ENCODE assay signal across 15 cellular contexts in the genomic region with DNA sequence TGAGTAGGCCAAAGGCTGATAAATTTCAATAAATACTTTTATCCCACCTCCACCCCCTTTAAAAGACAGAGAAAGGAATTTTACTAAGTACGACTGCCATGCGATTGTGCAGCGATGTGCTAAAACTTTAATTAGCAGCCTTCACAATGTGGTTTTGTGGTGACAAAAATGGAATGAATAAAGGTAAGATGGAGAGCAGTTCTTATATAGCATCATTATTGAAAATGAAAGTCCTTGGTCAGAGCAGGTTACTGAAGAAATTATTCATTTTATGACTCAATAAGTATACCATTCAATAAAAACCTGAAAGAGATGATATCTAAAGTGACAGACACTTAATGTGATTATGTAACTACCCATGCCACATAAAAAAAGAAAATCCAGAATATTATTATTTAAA. TPM values are rescaled to one million over a fixed set of nuclear protein-coding genes. Genes with fewer than 3 reads are reported as not detected.
DNase-seq lines count a peak whose midpoint lies in the region; ATAC-seq and TF ChIP-seq lines count a peak whose summit lies in the region.
"Had no signal": no experiment of that assay in that cellular context is flagged by ENCODE, and none has a peak within 500 bp of the region (broad histone marks: within the 10 kb centered on the region; RNA-seq: fewer than 3 reads in every experiment).

No MANE protein-coding gene starts in this region.

- H3K4me1 ChIP-seq in uterus, result no peaks in the 10 kb centered on the region
- H3K4me1 ChIP-seq: A549, ascending aorta, transverse colon had no signal

- no peak for TF ChIP-seq POLR2A in uterus (IDR thresholded peaks at IDR 0.05)

- DNase-seq in activated CD8-positive, alpha-beta T cell treated with anti-CD3 and anti-CD28 coated beads for 36 hours, result no peak
- no peak for DNase-seq in activated CD8-positive, alpha-beta T cell treated with anti-CD3 and anti-CD28 coated beads, Interleukin-2, amount 10 ng/mL, durations not matched to agents 7 days and 5 days
- no peak for DNase-seq in natural killer cell
- DNase-seq in WTC11 (ENCODE audit: low spot score), result no peak
- no peak for DNase-seq in uterus
- DNase-seq: DMS79, midbrain, NCI-H146, transverse colon had no signal

- no peaks in the 10 kb centered on the region for H3K27me3 Mint-ChIP-seq in activated CD8-positive, alpha-beta T cell treated with anti-CD3 and anti-CD28 coated beads for 36 hours
- no peaks in the 10 kb centered on the region for H3K27me3 Mint-ChIP-seq in activated CD8-positive, alpha-beta T cell treated with anti-CD3 and anti-CD28 coated beads, Interleukin-2, amount 10 ng/mL, durations not matched to agents 7 days and 5 days (ENCODE audit: low read depth)
- H3K27me3 Mint-ChIP-seq in natural killer cell (ENCODE audit: low read depth in 2 of 2) (no peaks in the 10 kb centered on the region), WTC11 (ENCODE audit: low read depth) (no peaks in the 10 kb centered on the region)

- H3K36me3 ChIP-seq in uterus, result no peaks in the 10 kb centered on the region

- H3K27me3 ChIP-seq in uterus, result no peaks in the 10 kb centered on the region
- H3K27me3 ChIP-seq: ascending aorta, transverse colon had no signal

- no peak overlapping the region for H3K27ac ChIP-seq in uterus
- H3K27ac ChIP-seq: A549, ascending aorta, transverse colon had no signal

- no peak overlapping the region for H3K4me3 Mint-ChIP-seq in activated CD8-positive, alpha-beta T cell treated with anti-CD3 and anti-CD28 coated beads for 36 hours
- no peak overlapping the region for H3K4me3 Mint-ChIP-seq in activated CD8-positive, alpha-beta T cell treated with anti-CD3 and anti-CD28 coated beads, Interleukin-2, amount 10 ng/mL, durations not matched to agents 7 days and 5 days
- H3K4me3 Mint-ChIP-seq in natural killer cell, result no peak overlapping the region
- H3K4me3 Mint-ChIP-seq in WTC11, result no peak overlapping the region
- H3K4me3 Mint-ChIP-seq: GM23338 had no signal

- no peaks in the 10 kb centered on the region for H3K9me3 Mint-ChIP-seq in activated CD8-positive, alpha-beta T cell treated with anti-CD3 and anti-CD28 coated beads for 36 hours
- no peaks in the 10 kb centered on the region for H3K9me3 Mint-ChIP-seq in activated CD8-positive, alpha-beta T cell treated with anti-CD3 and anti-CD28 coated beads, Interleukin-2, amount 10 ng/mL, durations not matched to agents 7 days and 5 days (ENCODE audit: insufficient read depth)
- H3K9me3 Mint-ChIP-seq in natural killer cell (no peaks in the 10 kb centered on the region), WTC11 (no peaks in the 10 kb centered on the region)
- H3K9me3 Mint-ChIP-seq: GM23338 had no signal

- TF ChIP-seq CTCF in activated CD8-positive, alpha-beta T cell treated with anti-CD3 and anti-CD28 coated beads for 36 hours (IDR thresholded peaks at IDR 0.05), result no peak
- TF ChIP-seq CTCF in natural killer cell (IDR thresholded peaks at IDR 0.05) (no peak), WTC11 (IDR thresholded peaks at IDR 0.05) (no peak), uterus (IDR thresholded peaks at IDR 0.05) (no peak)

- H3K4me1 Mint-ChIP-seq in activated CD8-positive, alpha-beta T cell treated with anti-CD3 and anti-CD28 coated beads for 36 hours (ENCODE audit: low read depth), result peaks cover 14% of the 10 kb centered on the region
- peaks cover 4% of the 10 kb centered on the region for H3K4me1 Mint-ChIP-seq in activated CD8-positive, alpha-beta T cell treated with anti-CD3 and anti-CD28 coated beads, Interleukin-2, amount 10 ng/mL, durations not matched to agents 7 days and 5 days (ENCODE audit: low read depth)
- H3K4me1 Mint-ChIP-seq in natural killer cell (peaks cover 6% of the 10 kb centered on the region in 2 donors), WTC11 (no peaks in the 10 kb centered on the region)
- H3K4me1 Mint-ChIP-seq: GM23338 had no signal

- no peaks in the 10 kb centered on the region for H3K36me3 Mint-ChIP-seq in activated CD8-positive, alpha-beta T cell treated with anti-CD3 and anti-CD28 coated beads for 36 hours (ENCODE audit: low read depth)
- H3K36me3 Mint-ChIP-seq in activated CD8-positive, alpha-beta T cell treated with anti-CD3 and anti-CD28 coated beads, Interleukin-2, amount 10 ng/mL, durations not matched to agents 7 days and 5 days (ENCODE audit: low read depth), result no peaks in the 10 kb centered on the region
- no peaks in the 10 kb centered on the region for H3K36me3 Mint-ChIP-seq in natural killer cell
- H3K36me3 Mint-ChIP-seq in WTC11, result peaks cover 25% of the 10 kb centered on the region

- no peak overlapping the region for H3K4me3 ChIP-seq in uterus
- H3K4me3 ChIP-seq: A549, ascending aorta, GM23338, transverse colon had no signal

- intact Hi-C loops in activated CD8-positive, alpha-beta T cell treated with anti-CD3 and anti-CD28 coated beads for 36 hours (cut with micrococcal nuclease), result no loop called here
- intact Hi-C loops in natural killer cell (cut with micrococcal nuclease), result no loop called here
- intact Hi-C loops in uterus (cut with DNase I; ENCODE audit: low total_unique reads), result no loop called here

- ATAC-seq in activated CD8-positive, alpha-beta T cell treated with anti-CD3 and anti-CD28 coated beads for 36 hours, result peak; percentile 76
- no peak for ATAC-seq in activated CD8-positive, alpha-beta T cell treated with anti-CD3 and anti-CD28 coated beads, Interleukin-2, amount 10 ng/mL, durations not matched to agents 7 days and 5 days
- ATAC-seq in GM21447 (IDR thresholded peaks at IDR 0.05; ENCODE audit: unreplicated experiment) (peak; percentile 74), HG03095 (IDR thresholded peaks at IDR 0.05; ENCODE audit: unreplicated experiment) (peak; percentile 72), natural killer cell (peak in 2 of 3 donors; percentile 34 to 63), WTC11 (no peak), GM18873 (IDR thresholded peaks at IDR 0.05; ENCODE audit: low FRiP score, unreplicated experiment) (no peak)
- ATAC-seq: A549, GM23338 had no signal

- CTCF ChIA-PET in activated CD8-positive, alpha-beta T cell treated with anti-CD3 and anti-CD28 coated beads for 36 hours (lab: Charles Lee), result interaction anchor here (1.7 kb wide), 1 partner anchor 9 kb away, joined by 4 read pairs; no protein-coding TSS in a partner anchor
- CTCF ChIA-PET in activated CD8-positive, alpha-beta T cell treated with anti-CD3 and anti-CD28 coated beads, Interleukin-2, amount 10 ng/mL, durations not matched to agents 7 days and 5 days (lab: Charles Lee), result no interaction called here
- CTCF ChIA-PET in WTC11 (lab: Charles Lee), result no interaction called here

- H3K9me3 ChIP-seq in uterus, result no peaks in the 10 kb centered on the region
- H3K9me3 ChIP-seq: A549, ascending aorta, transverse colon had no signal

- POLR2A ChIA-PET in activated CD8-positive, alpha-beta T cell treated with anti-CD3 and anti-CD28 coated beads for 36 hours (lab: Charles Lee), result interaction anchor here (2.1 kb wide), 1 partner anchor 18 kb away, joined by 5 read pairs; no protein-coding TSS in a partner anchor
- POLR2A ChIA-PET in activated CD8-positive, alpha-beta T cell treated with anti-CD3 and anti-CD28 coated beads, Interleukin-2, amount 10 ng/mL, durations not matched to agents 7 days and 5 days (lab: Charles Lee), result no interaction called here
- POLR2A ChIA-PET in WTC11 (lab: Charles Lee), result no interaction called here

- H3K27ac Mint-ChIP-seq in activated CD8-positive, alpha-beta T cell treated with anti-CD3 and anti-CD28 coated beads for 36 hours, result no peak overlapping the region
- H3K27ac Mint-ChIP-seq in activated CD8-positive, alpha-beta T cell treated with anti-CD3 and anti-CD28 coated beads, Interleukin-2, amount 10 ng/mL, durations not matched to agents 7 days and 5 days, result no peak overlapping the region
- H3K27ac Mint-ChIP-seq in natural killer cell, result peak overlapping the region in 1 of 2 donors; percentile 62
- H3K27ac Mint-ChIP-seq in WTC11, result no peak overlapping the region
- H3K27ac Mint-ChIP-seq: GM23338 had no signal

TF ChIP-seq in WTC11, 78 proteins besides CTCF, POLR2A, EP300 and RAD21 (continues in another document):
- TF ChIP-seq TP53 (CRISPR knock-in tag; IDR thresholded peaks at IDR 0.05), result no peak
- TF ChIP-seq, protein P1, sequence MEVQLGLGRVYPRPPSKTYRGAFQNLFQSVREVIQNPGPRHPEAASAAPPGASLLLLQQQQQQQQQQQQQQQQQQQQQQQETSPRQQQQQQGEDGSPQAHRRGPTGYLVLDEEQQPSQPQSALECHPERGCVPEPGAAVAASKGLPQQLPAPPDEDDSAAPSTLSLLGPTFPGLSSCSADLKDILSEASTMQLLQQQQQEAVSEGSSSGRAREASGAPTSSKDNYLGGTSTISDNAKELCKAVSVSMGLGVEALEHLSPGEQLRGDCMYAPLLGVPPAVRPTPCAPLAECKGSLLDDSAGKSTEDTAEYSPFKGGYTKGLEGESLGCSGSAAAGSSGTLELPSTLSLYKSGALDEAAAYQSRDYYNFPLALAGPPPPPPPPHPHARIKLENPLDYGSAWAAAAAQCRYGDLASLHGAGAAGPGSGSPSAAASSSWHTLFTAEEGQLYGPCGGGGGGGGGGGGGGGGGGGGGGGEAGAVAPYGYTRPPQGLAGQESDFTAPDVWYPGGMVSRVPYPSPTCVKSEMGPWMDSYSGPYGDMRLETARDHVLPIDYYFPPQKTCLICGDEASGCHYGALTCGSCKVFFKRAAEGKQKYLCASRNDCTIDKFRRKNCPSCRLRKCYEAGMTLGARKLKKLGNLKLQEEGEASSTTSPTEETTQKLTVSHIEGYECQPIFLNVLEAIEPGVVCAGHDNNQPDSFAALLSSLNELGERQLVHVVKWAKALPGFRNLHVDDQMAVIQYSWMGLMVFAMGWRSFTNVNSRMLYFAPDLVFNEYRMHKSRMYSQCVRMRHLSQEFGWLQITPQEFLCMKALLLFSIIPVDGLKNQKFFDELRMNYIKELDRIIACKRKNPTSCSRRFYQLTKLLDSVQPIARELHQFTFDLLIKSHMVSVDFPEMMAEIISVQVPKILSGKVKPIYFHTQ (CRISPR knock-in tag; IDR thresholded peaks at IDR 0.05), result no peak
- no peak for TF ChIP-seq SOX15 (CRISPR knock-in tag; IDR thresholded peaks at IDR 0.05)
- no peak for TF ChIP-seq SP1 (CRISPR knock-in tag; conservative IDR thresholded peaks at IDR 0.05)

RNA-seq across cellular contexts. Expression of a gene that starts 33.2 kb away (rescaled TPM):
- total RNA-seq in activated CD8-positive, alpha-beta T cell treated with anti-CD3 and anti-CD28 coated beads for 36 hours, result 10 to 100 TPM; 50.5 to 51.1 TPM
- total RNA-seq in activated CD8-positive, alpha-beta T cell treated with anti-CD3 and anti-CD28 coated beads, Interleukin-2, amount 10 ng/mL, durations not matched to agents 7 days and 5 days, result 10 to 100 TPM; 26.1 to 28.5 TPM
- total RNA-seq in natural killer cell (10 to 100 TPM; 19.8 to 26.6 (median 20.8) TPM), WTC11 (2021) (38.9 to 43.9 TPM (median 39.8 TPM) in 3 replicates), uterus (10 to 100 TPM in 3 of 4 donors, 1 to 10 TPM in 1; 1.8 to 29.4 (median 12.8) TPM)

Comparison
In these comparisons a context has a peak if more than half of its experiments do, and no peak if none do; other contexts are left out.
1. ATAC-seq: peak in activated CD8-positive, alpha-beta T cell treated with anti-CD3 and anti-CD28 coated beads for 36 hours (single experiment), GM21447 (single experiment), HG03095 (single experiment) and natural killer cell (2 of 3); none in activated CD8-positive, alpha-beta T cell treated with anti-CD3 and anti-CD28 coated beads, Interleukin-2, amount 10 ng/mL, durations not matched to agents 7 days and 5 days (single experiment), WTC11 (single experiment) and GM18873 (single experiment).